ENCODE assay signal across 8 cellular contexts in the genomic region with DNA sequence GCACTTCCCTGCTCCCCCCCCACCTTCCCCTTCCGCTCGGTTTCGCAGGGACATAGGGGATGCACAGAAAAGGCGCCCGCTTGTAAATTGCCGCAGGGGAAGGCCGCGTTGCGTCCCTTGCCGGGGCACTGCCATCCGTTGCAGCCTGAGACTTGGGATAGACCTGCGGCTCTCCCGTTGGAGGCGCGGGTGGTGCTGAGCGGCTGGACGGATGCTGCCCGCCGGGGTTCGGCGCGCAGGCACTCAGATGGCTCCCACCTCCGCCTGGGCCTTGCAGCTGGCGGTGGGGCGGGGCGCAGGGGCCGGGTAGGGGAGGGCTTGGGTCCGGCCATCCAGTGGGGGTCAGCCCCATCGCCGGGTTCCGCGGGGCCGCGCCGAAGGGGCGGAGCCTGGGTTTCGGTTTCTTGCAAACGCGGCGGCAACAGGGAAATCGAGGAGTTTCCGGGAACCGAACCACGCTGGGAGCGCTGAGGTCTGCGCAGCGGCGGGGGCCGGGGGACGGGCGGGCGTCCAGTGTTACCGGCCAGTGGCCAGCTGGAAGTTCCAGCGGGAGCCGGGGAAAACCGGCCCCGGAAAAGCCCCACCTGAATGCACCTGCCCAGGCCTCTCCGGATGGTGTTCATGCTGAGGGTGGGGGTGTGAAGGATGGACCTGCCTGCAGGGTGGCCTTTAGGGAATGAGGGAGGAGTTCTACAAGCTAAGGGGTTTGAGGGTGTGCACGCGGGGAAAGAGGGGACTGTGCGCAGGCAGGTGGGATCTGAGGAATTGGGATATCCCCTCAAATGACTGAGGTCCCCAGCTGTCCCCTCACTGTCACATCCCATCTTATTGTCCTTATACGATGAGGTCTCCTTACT. TPM values are rescaled to one million over a fixed set of nuclear protein-coding genes. Genes with fewer than 3 reads are reported as not detected.
DNase-seq lines count a peak whose midpoint lies in the region; ATAC-seq and TF ChIP-seq lines count a peak whose summit lies in the region.

No MANE protein-coding gene starts in this region.

- peak overlapping the region; percentile 56 for H3K4me3 ChIP-seq in HFF-Myc (replicated peaks; ENCODE audit: low read depth, low read length)
- peak overlapping the region; percentile 72 for H3K4me3 ChIP-seq in ectodermal cell (ENCODE audit: insufficient read depth, low read depth, low read length)
- H3K4me3 ChIP-seq in right lobe of liver: peak overlapping the region; percentile 61 to 94 (median 82)

- intact Hi-C loops in right lobe of liver (cut with DNase I): no loop called here

- no peak overlapping the region for H3K27ac ChIP-seq in ectodermal cell (ENCODE audit: insufficient read depth, low read depth, low read length, poor library complexity, severe bottlenecking)
- H3K27ac ChIP-seq in right lobe of liver: peak overlapping the region; percentile 83 to 92 (median 92)

- DNase-seq in NCI-H524 (lab: John Stamatoyannopoulos, UW): peak; percentile 10 to 34
- no peak for DNase-seq in NCI-H524 treated with DMSO at 0.1 percent for 48 hours (lab: John Stamatoyannopoulos, UW)
- DNase-seq in HFF-Myc (ENCODE audit: extremely low read depth, low read depth): no peak
- DNase-seq in NCI-H1105 (lab: John Stamatoyannopoulos, UW): peak; percentile 27
- DNase-seq in activated CD4-positive, alpha-beta T cell treated with anti-CD3 and anti-CD28 coated beads for 48 hours: peak; percentile 68
- peak; percentile 94 to 97 (median 96) for DNase-seq in right lobe of liver
- DNase-seq in stimulated activated CD8-positive, alpha-beta memory T cell treated with anti-CD3 and anti-CD28 coated beads, Interleukin-12 subunit alpha, Interleukin-12 subunit beta, amount 100 ng/mL, for 4 hours (ENCODE audit: low read depth): peak; percentile 66

- peak; percentile 62 to 79 (median 68) for ATAC-seq in right lobe of liver

- peak; percentile 61 for TF ChIP-seq POLR2A in right lobe of liver (IDR thresholded peaks at IDR 0.05)

- WGBS in ectodermal cell, 2 experiments: 4 to 5% methylated on average over 62 of the region's 62 CpGs
- 10% methylated on average over 10 of the region's 62 CpGs for WGBS in right lobe of liver (ENCODE audit: insufficient coverage, low coverage, low lambda C conversion rate, missing lambda C conversion rate)

- H3K36me3 ChIP-seq in ectodermal cell (ENCODE audit: control insufficient read depth, insufficient read depth, low read length) (no peaks in the 10 kb centered on the region), right lobe of liver (no peaks in the 10 kb centered on the region)

- H3K4me1 ChIP-seq in ectodermal cell (ENCODE audit: control insufficient read depth, insufficient read depth, low read length): no peaks in the 10 kb centered on the region
- H3K4me1 ChIP-seq in right lobe of liver: peaks cover 0 to 46% (median 28%) of the 10 kb centered on the region in 4 donors

- TF ChIP-seq CTCF in HFF-Myc (IDR thresholded peaks at IDR 0.05; ENCODE audit: low read depth, low read length, missing control alignments) (no peak), right lobe of liver (IDR thresholded peaks at IDR 0.05) (peak in 1 of 4 donors; percentile 3)

- peaks cover 37% of the 10 kb centered on the region for H3K27me3 ChIP-seq in ectodermal cell (ENCODE audit: control insufficient read depth, insufficient read depth, low read length, poor library complexity, severe bottlenecking)
- no peaks in the 10 kb centered on the region for H3K27me3 ChIP-seq in right lobe of liver

- no peaks in the 10 kb centered on the region for H3K9me3 ChIP-seq in ectodermal cell (ENCODE audit: control insufficient read depth, low read length)
- H3K9me3 ChIP-seq in right lobe of liver: no peaks in the 10 kb centered on the region

RNA-seq across cellular contexts. Expression of a gene that starts 6.3 kb away (rescaled TPM):
- polyA plus RNA-seq in ectodermal cell (2013, experiment 1 of 4): 3.3 TPM
- 2.8 TPM for polyA plus RNA-seq in ectodermal cell (2013, experiment 2 of 4)
- polyA plus RNA-seq in ectodermal cell (2013, experiment 3 of 4): 3.3 TPM
- polyA plus RNA-seq in ectodermal cell (2013, experiment 4 of 4): 4.1 TPM
- total RNA-seq in right lobe of liver: 10 to 100 TPM; 23.9 to 38.3 (median 30.2) TPM

RNA-seq across cellular contexts. Expression of a gene that starts 46.5 kb away (rescaled TPM):
- polyA plus RNA-seq in ectodermal cell (2013, experiment 1 of 4): not detected
- not detected for polyA plus RNA-seq in ectodermal cell (2013, experiment 2 of 4)
- polyA plus RNA-seq in ectodermal cell (2013, experiment 3 of 4): not detected
- not detected for polyA plus RNA-seq in ectodermal cell (2013, experiment 4 of 4)
- not detected for total RNA-seq in right lobe of liver

RNA-seq across cellular contexts. Expression of a gene that starts 59.9 kb away (rescaled TPM):
- polyA plus RNA-seq in ectodermal cell (2013, experiment 1 of 4): 46.3 TPM
- 48.8 TPM for polyA plus RNA-seq in ectodermal cell (2013, experiment 2 of 4)
- polyA plus RNA-seq in ectodermal cell (2013, experiment 3 of 4): 42.8 TPM
- 45.3 TPM for polyA plus RNA-seq in ectodermal cell (2013, experiment 4 of 4)
- total RNA-seq in right lobe of liver: 10 to 100 TPM; 14.1 to 27.7 (median 17.9) TPM

Comparison
In these comparisons a context has a peak if more than half of its experiments do, and no peak if none do; other contexts are left out.
1. DNase-seq: peak in NCI-H524 (2 of 2), NCI-H1105 (single experiment), activated CD4-positive, alpha-beta T cell treated with anti-CD3 and anti-CD28 coated beads for 48 hours (single experiment), right lobe of liver (3 of 3) and stimulated activated CD8-positive, alpha-beta memory T cell treated with anti-CD3 and anti-CD28 coated beads, Interleukin-12 subunit alpha, Interleukin-12 subunit beta, amount 100 ng/mL, for 4 hours (single experiment); none in NCI-H524 treated with DMSO at 0.1 percent for 48 hours (single experiment) and HFF-Myc (single experiment).
2. Peak in every context shown above with its lines, with median percentiles within 50 percentile points of each other: H3K4me3 ChIP-seq.